In the genomic region with DNA sequence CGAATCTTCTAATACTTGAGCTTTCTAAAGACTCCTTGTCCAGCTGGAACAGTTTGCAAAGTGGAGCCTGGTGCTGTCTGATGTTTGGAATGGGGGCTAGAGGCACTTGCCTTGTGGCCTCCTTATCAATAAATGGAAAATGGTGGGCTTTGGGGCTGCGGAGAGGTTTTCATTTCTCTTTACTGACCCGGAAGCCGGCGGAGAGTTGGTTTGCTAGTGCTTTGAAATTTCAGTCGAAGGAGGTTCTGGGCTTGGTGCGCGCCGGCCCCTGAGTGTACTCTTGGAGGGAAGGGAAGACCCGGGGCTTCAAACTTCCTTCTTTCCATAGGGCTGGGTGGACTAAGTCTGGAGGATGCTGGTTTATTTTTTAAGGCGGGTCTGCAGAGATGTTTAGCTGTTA, we compare ENCODE assay signal across 8 cellular contexts. TPM values are rescaled to one million over a fixed set of nuclear protein-coding genes. Genes with fewer than 3 reads are reported as not detected.
DNase-seq lines count a peak whose midpoint lies in the region; ATAC-seq and TF ChIP-seq lines count a peak whose summit lies in the region.

No MANE protein-coding gene starts in this region.

- no peak for ATAC-seq in right lobe of liver
- ATAC-seq in GM18517 (IDR thresholded peaks at IDR 0.05; ENCODE audit: unreplicated experiment), result no peak

- 1% methylated on average over 11 of the region's 11 CpGs for WGBS in right lobe of liver (ENCODE audit: insufficient coverage, low coverage, low lambda C conversion rate, missing lambda C conversion rate)

- H3K36me3 ChIP-seq in BJ (ENCODE audit: control insufficient read depth, insufficient read depth, low read length) (no peaks in the 10 kb centered on the region), right lobe of liver (no peaks in the 10 kb centered on the region)

- H3K27me3 ChIP-seq in BJ (ENCODE audit: control insufficient read depth, insufficient read depth, low read length), result no peaks in the 10 kb centered on the region
- H3K27me3 ChIP-seq in right lobe of liver, result no peaks in the 10 kb centered on the region

- intact Hi-C loops in right lobe of liver (cut with DNase I), result no loop called here

- no peak for TF ChIP-seq POLR2A in right lobe of liver (IDR thresholded peaks at IDR 0.05)

- POLR2A ChIA-PET in BJ (lab: Charles Lee), result no interaction called here

- CTCF ChIA-PET in BJ (lab: Yijun Ruan, JAX), result interaction anchor here (1.0 to 3.5 kb wide), 3 partner anchors 8 to 20 kb away, joined by 3 to 16 read pairs (median 3); no protein-coding TSS in a partner anchor

- H3K4me3 ChIP-seq in BJ (ENCODE audit: low read depth, low read length), result peak overlapping the region; percentile 97
- peak overlapping the region; percentile 77 for H3K4me3 ChIP-seq in HFF-Myc (replicated peaks; ENCODE audit: low read depth, low read length)
- peak overlapping the region; percentile 81 to 91 for H3K4me3 ChIP-seq in cardiac fibroblast (replicated peaks in 1 of 2; ENCODE audit: low read depth in 2 of 2, low read length in 2 of 2)
- H3K4me3 ChIP-seq in right lobe of liver, result peak overlapping the region; percentile 61 to 90 (median 79)

- no peaks in the 10 kb centered on the region for H3K9me3 ChIP-seq in right lobe of liver

- DNase-seq in BJ (ENCODE audit: low read depth) (no peak), HFF-Myc (ENCODE audit: extremely low read depth, low read depth) (no peak), T-helper 1 cell (peak in 3 of 5 donors; percentile 5 to 36 (median 20)), cardiac fibroblast (ENCODE audit: low read depth in 2 of 2) (peak; percentile 18 to 19), right lobe of liver (peak in 2 of 3 donors; percentile 30 to 52), A172 (ENCODE audit: low spot score) (no peak)
- DNase-seq in stimulated activated CD8-positive, alpha-beta memory T cell treated with anti-CD3 and anti-CD28 coated beads, Interleukin-7, amount 100 ng/mL, for 4 hours (ENCODE audit: low read depth in 2 of 2), result peak; percentile 5 to 12

- TF ChIP-seq CTCF in BJ (IDR thresholded peaks at IDR 0.05; ENCODE audit: insufficient read depth, low read depth, low read length) (no peak), HFF-Myc (IDR thresholded peaks at IDR 0.05; ENCODE audit: low read depth, low read length, missing control alignments) (no peak), cardiac fibroblast (IDR thresholded peaks at IDR 0.05; ENCODE audit: low read depth, low read length) (no peak), right lobe of liver (IDR thresholded peaks at IDR 0.05) (no peak)

- peaks cover 0 to 13% (median 3%) of the 10 kb centered on the region in 4 donors for H3K4me1 ChIP-seq in right lobe of liver

- peak overlapping the region in 2 of 3 donors; percentile 19 to 38 for H3K27ac ChIP-seq in right lobe of liver

RNA-seq across cellular contexts. Expression of a gene that starts 0.7 kb away (rescaled TPM):
- polyA plus RNA-seq in BJ (2011; rRNA removed), result 6.4 and 8.0 TPM in 2 replicates
- 3.3 and 6.3 TPM in 2 replicates for polyA minus RNA-seq in BJ (2011; rRNA and poly(A)+ RNA removed)
- 1 to 10 TPM; 2.2 to 4.8 (median 3.2) TPM for total RNA-seq in right lobe of liver
- 6.4 and 8.8 TPM in 2 replicates for total RNA-seq in A172 (2014; rRNA removed; shearing (Covaris generic))

Comparison
In these comparisons a context has a peak if more than half of its experiments do, and no peak if none do; other contexts are left out.
1. DNase-seq: peak in T-helper 1 cell (3 of 5), cardiac fibroblast (2 of 2), right lobe of liver (2 of 3) and stimulated activated CD8-positive, alpha-beta memory T cell treated with anti-CD3 and anti-CD28 coated beads, Interleukin-7, amount 100 ng/mL, for 4 hours (2 of 2); none in BJ (single experiment), HFF-Myc (single experiment) and A172 (single experiment).
2. Peak in every context shown above with its lines, with median percentiles within 50 percentile points of each other: H3K4me3 ChIP-seq.